In genomic region chr20:35541783-35542662, GRCh38 we compare ENCODE assay signal across 8 cellular contexts. TPM values are rescaled to one million over a fixed set of nuclear protein-coding genes. Genes with fewer than 3 reads are reported as not detected.
A peak's percentile ranks its signal among the peaks of the same experiment; 100 is the strongest.
DNase-seq lines count a peak whose midpoint lies in the region; ATAC-seq and TF ChIP-seq lines count a peak whose summit lies in the region.

Gene ERGIC3, plus strand, starts transcription at chr20:35542078. Its CDS starts 20 bp downstream, at chr20:35542098.

- H3K4me1 Mint-ChIP-seq in activated CD4-positive, alpha-beta T cell treated with anti-CD3 and anti-CD28 coated beads for 36 hours = peaks cover 15% of the 10 kb centered on the region

- H3K9me3 Mint-ChIP-seq in activated CD4-positive, alpha-beta T cell treated with anti-CD3 and anti-CD28 coated beads for 36 hours (ENCODE audit: low read depth) = no peaks in the 10 kb centered on the region

- DNase-seq in AG20443 (ENCODE audit: low spot score) (peak; percentile 99), NCI-H524 treated with DMSO at 0.1 percent for 48 hours (lab: John Stamatoyannopoulos, UW) (peak; percentile 93), choroid plexus epithelial cell (ENCODE audit: low read depth) (peak; percentile 95), kidney tubule cell (ENCODE audit: low spot score) (peak; percentile 96)
- DNase-seq in activated CD4-positive, alpha-beta T cell treated with anti-CD3 and anti-CD28 coated beads for 36 hours = peak; percentile 99
- peak; percentile 96 to 98 (median 97) for DNase-seq in stimulated activated CD4-positive, alpha-beta T cell treated with anti-CD3 and anti-CD28 coated beads, Interleukin-1b, Interleukin-23, amount 100 ng/mL, for 24 hours (ENCODE audit: low read depth in 4 of 4, low spot score in 1 of 4)

- peak; percentile 75 for TF ChIP-seq POLR2A in GM19193 (IDR thresholded peaks at IDR 0.05; ENCODE audit: extremely low read depth, insufficient read depth, insufficient read length)

- peak; percentile 90 for ATAC-seq in HG03439 (IDR thresholded peaks at IDR 0.05; ENCODE audit: unreplicated experiment)
- peak; percentile 99 for ATAC-seq in activated CD4-positive, alpha-beta T cell treated with anti-CD3 and anti-CD28 coated beads for 36 hours

- peak within 1 kb of the TSS; percentile 83 for H3K27ac Mint-ChIP-seq in activated CD4-positive, alpha-beta T cell treated with anti-CD3 and anti-CD28 coated beads for 36 hours

- H3K27me3 Mint-ChIP-seq in activated CD4-positive, alpha-beta T cell treated with anti-CD3 and anti-CD28 coated beads for 36 hours = no peaks in the 10 kb centered on the region

- POLR2A ChIA-PET in activated CD4-positive, alpha-beta T cell treated with anti-CD3 and anti-CD28 coated beads for 36 hours (lab: Charles Lee) = interaction anchor here (0.6 to 2.0 kb wide), 6 partner anchors 74 to 412 kb away, joined by 3 to 9 read pairs (median 5); partner anchors contain the start of genes CEP250, SCAND1 and SPAG4

- peak within 1 kb of the TSS; percentile 83 for H3K4me3 Mint-ChIP-seq in activated CD4-positive, alpha-beta T cell treated with anti-CD3 and anti-CD28 coated beads for 36 hours

- H3K4me3 ChIP-seq in choroid plexus epithelial cell (ENCODE audit: low read depth, low read length) = peak within 1 kb of the TSS; percentile 92

- intact Hi-C loops in activated CD4-positive, alpha-beta T cell treated with anti-CD3 and anti-CD28 coated beads for 36 hours (cut with DNase I, micrococcal nuclease) = loop anchor here (1.0 to 5.0 kb wide), 19 partner anchors 74 to 1855 kb away; partner anchors contain the start of genes CEP250 (in 2 of the 2), CPNE1 (in 2 of the 2), RBM12 (in 2 of the 2) and SCAND1 (in 2 of the 2)

- CTCF ChIA-PET in activated CD4-positive, alpha-beta T cell treated with anti-CD3 and anti-CD28 coated beads for 36 hours (lab: Charles Lee) = interaction anchor here (0.7 to 1.3 kb wide), 4 partner anchors 59 to 413 kb away, joined by 3 to 5 read pairs (median 3); partner anchors contain the start of gene SCAND1

- peaks cover 4% of the 10 kb centered on the region for H3K36me3 Mint-ChIP-seq in activated CD4-positive, alpha-beta T cell treated with anti-CD3 and anti-CD28 coated beads for 36 hours (ENCODE audit: low read depth)

- TF ChIP-seq CTCF in choroid plexus epithelial cell (conservative IDR thresholded peaks at IDR 0.05; ENCODE audit: low read depth, low read length) = no peak

RNA-seq across cellular contexts. Expression of gene ERGIC3, which starts in this region (rescaled TPM):
- total RNA-seq in activated CD4-positive, alpha-beta T cell treated with anti-CD3 and anti-CD28 coated beads for 36 hours = 100 to 1,000 TPM; 109 to 127 TPM

Comparison
In these comparisons a context has a peak if more than half of its experiments do, and no peak if none do; other contexts are left out.
1. Peak in every context shown above with its lines: DNase-seq, ATAC-seq and H3K4me3 ChIP-seq.